ENCODE assay signal across 1 cellular context in the genomic region with DNA sequence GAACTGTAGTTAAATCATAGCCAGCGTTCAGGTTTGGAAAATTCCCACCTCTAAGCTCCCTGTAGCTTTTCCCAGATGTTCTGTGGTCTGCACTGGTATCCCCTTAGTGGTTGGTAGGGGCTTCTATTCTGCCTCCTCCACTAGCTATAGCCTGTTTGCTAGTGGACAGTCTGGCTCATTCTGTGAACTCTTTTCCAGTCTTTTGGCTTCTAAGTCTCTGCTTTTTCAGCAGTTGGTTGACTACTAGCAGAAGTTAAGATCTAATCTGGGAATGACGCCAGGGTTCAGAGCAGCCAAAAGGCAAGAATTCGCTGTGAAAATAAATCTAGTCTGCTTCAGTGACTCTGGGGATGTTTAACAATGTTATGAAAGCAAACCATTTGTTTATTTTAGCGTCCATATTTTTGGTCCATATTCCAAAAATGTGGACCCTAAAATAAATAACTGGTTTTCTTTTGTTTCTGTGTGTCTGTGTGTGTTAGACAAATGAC.
A peak's percentile ranks its signal among the peaks of the same experiment; 100 is the strongest.
TF ChIP-seq lines count a peak whose summit lies in the region.

No MANE protein-coding gene starts in this region.

TF ChIP-seq in HepG2, 621 proteins besides CTCF, POLR2A, EP300 and RAD21 (continues in another document):
- TF ChIP-seq, protein P1, sequence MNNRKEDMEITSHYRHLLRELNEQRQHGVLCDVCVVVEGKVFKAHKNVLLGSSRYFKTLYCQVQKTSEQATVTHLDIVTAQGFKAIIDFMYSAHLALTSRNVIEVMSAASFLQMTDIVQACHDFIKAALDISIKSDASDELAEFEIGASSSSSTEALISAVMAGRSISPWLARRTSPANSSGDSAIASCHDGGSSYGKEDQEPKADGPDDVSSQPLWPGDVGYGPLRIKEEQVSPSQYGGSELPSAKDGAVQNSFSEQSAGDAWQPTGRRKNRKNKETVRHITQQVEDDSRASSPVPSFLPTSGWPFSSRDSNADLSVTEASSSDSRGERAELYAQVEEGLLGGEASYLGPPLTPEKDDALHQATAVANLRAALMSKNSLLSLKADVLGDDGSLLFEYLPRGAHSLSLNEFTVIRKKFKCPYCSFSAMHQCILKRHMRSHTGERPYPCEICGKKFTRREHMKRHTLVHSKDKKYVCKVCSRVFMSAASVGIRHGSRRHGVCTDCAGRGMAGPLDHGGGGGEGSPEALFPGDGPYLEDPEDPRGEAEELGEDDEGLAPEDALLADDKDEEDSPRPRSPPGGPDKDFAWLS (CRISPR knock-in tag; IDR thresholded peaks at IDR 0.05; ENCODE audit: borderline replicate concordance) = no peak
- TF ChIP-seq, protein P2, sequence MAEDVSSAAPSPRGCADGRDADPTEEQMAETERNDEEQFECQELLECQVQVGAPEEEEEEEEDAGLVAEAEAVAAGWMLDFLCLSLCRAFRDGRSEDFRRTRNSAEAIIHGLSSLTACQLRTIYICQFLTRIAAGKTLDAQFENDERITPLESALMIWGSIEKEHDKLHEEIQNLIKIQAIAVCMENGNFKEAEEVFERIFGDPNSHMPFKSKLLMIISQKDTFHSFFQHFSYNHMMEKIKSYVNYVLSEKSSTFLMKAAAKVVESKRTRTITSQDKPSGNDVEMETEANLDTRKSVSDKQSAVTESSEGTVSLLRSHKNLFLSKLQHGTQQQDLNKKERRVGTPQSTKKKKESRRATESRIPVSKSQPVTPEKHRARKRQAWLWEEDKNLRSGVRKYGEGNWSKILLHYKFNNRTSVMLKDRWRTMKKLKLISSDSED (CRISPR knock-in tag; IDR thresholded peaks at IDR 0.05) = no peak
- no peak for TF ChIP-seq ZKSCAN5 (CRISPR knock-in tag; IDR thresholded peaks at IDR 0.05)
- TF ChIP-seq, protein P3, sequence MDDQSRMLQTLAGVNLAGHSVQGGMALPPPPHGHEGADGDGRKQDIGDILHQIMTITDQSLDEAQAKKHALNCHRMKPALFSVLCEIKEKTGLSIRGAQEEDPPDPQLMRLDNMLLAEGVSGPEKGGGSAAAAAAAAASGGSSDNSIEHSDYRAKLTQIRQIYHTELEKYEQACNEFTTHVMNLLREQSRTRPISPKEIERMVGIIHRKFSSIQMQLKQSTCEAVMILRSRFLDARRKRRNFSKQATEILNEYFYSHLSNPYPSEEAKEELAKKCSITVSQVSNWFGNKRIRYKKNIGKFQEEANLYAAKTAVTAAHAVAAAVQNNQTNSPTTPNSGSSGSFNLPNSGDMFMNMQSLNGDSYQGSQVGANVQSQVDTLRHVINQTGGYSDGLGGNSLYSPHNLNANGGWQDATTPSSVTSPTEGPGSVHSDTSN (CRISPR knock-in tag; IDR thresholded peaks at IDR 0.05; ENCODE audit: borderline replicate concordance) = no peak
- TF ChIP-seq, protein P4, sequence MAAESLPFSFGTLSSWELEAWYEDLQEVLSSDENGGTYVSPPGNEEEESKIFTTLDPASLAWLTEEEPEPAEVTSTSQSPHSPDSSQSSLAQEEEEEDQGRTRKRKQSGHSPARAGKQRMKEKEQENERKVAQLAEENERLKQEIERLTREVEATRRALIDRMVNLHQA (CRISPR knock-in tag; IDR thresholded peaks at IDR 0.05) = no peak
- TF ChIP-seq NR3C1 (CRISPR knock-in tag; IDR thresholded peaks at IDR 0.05) = no peak
- no peak for TF ChIP-seq MYNN (CRISPR knock-in tag; IDR thresholded peaks at IDR 0.05; ENCODE audit: low read depth)
- no peak for TF ChIP-seq WIZ (CRISPR knock-in tag; IDR thresholded peaks at IDR 0.05)
- peak; percentile 71 for TF ChIP-seq ZNF792 (CRISPR knock-in tag; IDR thresholded peaks at IDR 0.05)
- TF ChIP-seq MTA1 (CRISPR knock-in tag; IDR thresholded peaks at IDR 0.05; ENCODE audit: borderline replicate concordance) = no peak; the same call in 1 of the 2 replicates
- peak; percentile 11; the same call in 1 of the 2 replicates for TF ChIP-seq THAP11 (CRISPR knock-in tag; IDR thresholded peaks at IDR 0.05)
- no peak for TF ChIP-seq KDM3A (CRISPR knock-in tag; IDR thresholded peaks at IDR 0.05; ENCODE audit: low read depth)
- peak; percentile 74 for TF ChIP-seq KDM6A (CRISPR knock-in tag; IDR thresholded peaks at IDR 0.05; ENCODE audit: low read depth)
- TF ChIP-seq MAZ (IDR thresholded peaks at IDR 0.05; ENCODE audit: borderline replicate concordance, low read depth, low read length) = no peak
- TF ChIP-seq MAZ (CRISPR knock-in tag; IDR thresholded peaks at IDR 0.05; ENCODE audit: low read depth) = no peak
- peak; percentile 92 for TF ChIP-seq GFI1 (CRISPR knock-in tag; IDR thresholded peaks at IDR 0.05; ENCODE audit: borderline replicate concordance)
- TF ChIP-seq, protein P5, sequence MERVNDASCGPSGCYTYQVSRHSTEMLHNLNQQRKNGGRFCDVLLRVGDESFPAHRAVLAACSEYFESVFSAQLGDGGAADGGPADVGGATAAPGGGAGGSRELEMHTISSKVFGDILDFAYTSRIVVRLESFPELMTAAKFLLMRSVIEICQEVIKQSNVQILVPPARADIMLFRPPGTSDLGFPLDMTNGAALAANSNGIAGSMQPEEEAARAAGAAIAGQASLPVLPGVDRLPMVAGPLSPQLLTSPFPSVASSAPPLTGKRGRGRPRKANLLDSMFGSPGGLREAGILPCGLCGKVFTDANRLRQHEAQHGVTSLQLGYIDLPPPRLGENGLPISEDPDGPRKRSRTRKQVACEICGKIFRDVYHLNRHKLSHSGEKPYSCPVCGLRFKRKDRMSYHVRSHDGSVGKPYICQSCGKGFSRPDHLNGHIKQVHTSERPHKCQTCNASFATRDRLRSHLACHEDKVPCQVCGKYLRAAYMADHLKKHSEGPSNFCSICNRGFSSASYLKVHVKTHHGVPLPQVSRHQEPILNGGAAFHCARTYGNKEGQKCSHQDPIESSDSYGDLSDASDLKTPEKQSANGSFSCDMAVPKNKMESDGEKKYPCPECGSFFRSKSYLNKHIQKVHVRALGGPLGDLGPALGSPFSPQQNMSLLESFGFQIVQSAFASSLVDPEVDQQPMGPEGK (CRISPR knock-in tag; IDR thresholded peaks at IDR 0.05) = 0 out of 2 replicates have a peak, but pooled peaks have one; percentile 13
- no peak for TF ChIP-seq ZNF136 (CRISPR knock-in tag; IDR thresholded peaks at IDR 0.05; ENCODE audit: low read depth)
- TF ChIP-seq ZBTB20 (CRISPR knock-in tag; IDR thresholded peaks at IDR 0.05; ENCODE audit: borderline replicate concordance, low read depth) = peak; percentile 94; the same call in 1 of the 2 replicates
- peak; percentile 85; the same call in 1 of the 2 replicates for TF ChIP-seq ZNF292 (CRISPR knock-in tag; IDR thresholded peaks at IDR 0.05; ENCODE audit: borderline replicate concordance, low read depth)
- TF ChIP-seq ARNTL (CRISPR knock-in tag; IDR thresholded peaks at IDR 0.05) = peak; percentile 73; the same call in 1 of the 2 replicates
- no peak for TF ChIP-seq ZNF383 (CRISPR knock-in tag; IDR thresholded peaks at IDR 0.05; ENCODE audit: borderline replicate concordance)
- no peak for TF ChIP-seq AKAP8 (CRISPR knock-in tag; IDR thresholded peaks at IDR 0.05)
- no peak for TF ChIP-seq ZNF570 (CRISPR knock-in tag; IDR thresholded peaks at IDR 0.05; ENCODE audit: borderline replicate concordance)
- peak; percentile 58 for TF ChIP-seq MED8 (CRISPR knock-in tag; IDR thresholded peaks at IDR 0.05; ENCODE audit: insufficient replicate concordance)
- 0 out of 2 replicates have a peak, but pooled peaks have one; percentile 39 for TF ChIP-seq NCOR1 (IDR thresholded peaks at IDR 0.05; ENCODE audit: borderline replicate concordance, low read length)
- no peak for TF ChIP-seq ATAD3A (CRISPR knock-in tag; IDR thresholded peaks at IDR 0.05)
- TF ChIP-seq HDAC6 (IDR thresholded peaks at IDR 0.05; ENCODE audit: low read depth, low read length) = no peak
- TF ChIP-seq, protein P6, sequence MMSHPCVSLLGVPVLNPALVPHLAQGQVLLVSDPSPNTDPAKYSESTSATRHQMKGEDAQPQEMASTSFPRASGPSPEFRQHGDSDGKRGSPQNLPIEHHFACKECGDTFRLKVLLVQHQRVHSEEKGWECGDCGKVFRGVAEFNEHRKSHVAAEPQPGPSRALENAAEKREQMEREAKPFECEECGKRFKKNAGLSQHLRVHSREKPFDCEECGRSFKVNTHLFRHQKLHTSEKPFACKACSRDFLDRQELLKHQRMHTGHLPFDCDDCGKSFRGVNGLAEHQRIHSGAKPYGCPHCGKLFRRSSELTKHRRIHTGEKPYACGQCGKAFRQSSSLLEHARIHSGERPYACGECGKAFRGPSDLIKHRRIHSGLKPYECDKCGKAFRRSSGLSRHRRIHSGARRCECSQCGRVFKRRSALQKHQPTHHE (CRISPR knock-in tag; IDR thresholded peaks at IDR 0.05; ENCODE audit: borderline replicate concordance) = peak; percentile 40; the same call in 1 of the 2 replicates
- TF ChIP-seq, protein P7, sequence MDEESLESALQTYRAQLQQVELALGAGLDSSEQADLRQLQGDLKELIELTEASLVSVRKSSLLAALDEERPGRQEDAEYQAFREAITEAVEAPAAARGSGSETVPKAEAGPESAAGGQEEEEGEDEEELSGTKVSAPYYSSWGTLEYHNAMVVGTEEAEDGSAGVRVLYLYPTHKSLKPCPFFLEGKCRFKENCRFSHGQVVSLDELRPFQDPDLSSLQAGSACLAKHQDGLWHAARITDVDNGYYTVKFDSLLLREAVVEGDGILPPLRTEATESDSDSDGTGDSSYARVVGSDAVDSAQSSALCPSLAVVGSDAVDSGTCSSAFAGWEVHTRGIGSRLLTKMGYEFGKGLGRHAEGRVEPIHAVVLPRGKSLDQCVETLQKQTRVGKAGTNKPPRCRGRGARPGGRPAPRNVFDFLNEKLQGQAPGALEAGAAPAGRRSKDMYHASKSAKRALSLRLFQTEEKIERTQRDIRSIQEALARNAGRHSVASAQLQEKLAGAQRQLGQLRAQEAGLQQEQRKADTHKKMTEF (CRISPR knock-in tag; IDR thresholded peaks at IDR 0.05) = peak; percentile 43; the same call in 1 of the 2 replicates
- TF ChIP-seq, protein P8, sequence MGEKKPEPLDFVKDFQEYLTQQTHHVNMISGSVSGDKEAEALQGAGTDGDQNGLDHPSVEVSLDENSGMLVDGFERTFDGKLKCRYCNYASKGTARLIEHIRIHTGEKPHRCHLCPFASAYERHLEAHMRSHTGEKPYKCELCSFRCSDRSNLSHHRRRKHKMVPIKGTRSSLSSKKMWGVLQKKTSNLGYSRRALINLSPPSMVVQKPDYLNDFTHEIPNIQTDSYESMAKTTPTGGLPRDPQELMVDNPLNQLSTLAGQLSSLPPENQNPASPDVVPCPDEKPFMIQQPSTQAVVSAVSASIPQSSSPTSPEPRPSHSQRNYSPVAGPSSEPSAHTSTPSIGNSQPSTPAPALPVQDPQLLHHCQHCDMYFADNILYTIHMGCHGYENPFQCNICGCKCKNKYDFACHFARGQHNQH (CRISPR knock-in tag; IDR thresholded peaks at IDR 0.05) = peak; percentile 74
- peak; percentile 52; the same call in 1 of the 2 replicates for TF ChIP-seq ZNF543 (CRISPR knock-in tag; IDR thresholded peaks at IDR 0.05)
- no peak for TF ChIP-seq NRL (CRISPR knock-in tag; IDR thresholded peaks at IDR 0.05; ENCODE audit: borderline replicate concordance)
- TF ChIP-seq ZNF101 (CRISPR knock-in tag; IDR thresholded peaks at IDR 0.05; ENCODE audit: borderline replicate concordance, low read depth) = no peak
- TF ChIP-seq ZNF781 (CRISPR knock-in tag; IDR thresholded peaks at IDR 0.05; ENCODE audit: borderline replicate concordance, not compliant biosample characterization) = no peak
- TF ChIP-seq SSRP1 (CRISPR knock-in tag; IDR thresholded peaks at IDR 0.05) = no peak
- TF ChIP-seq, protein P9, sequence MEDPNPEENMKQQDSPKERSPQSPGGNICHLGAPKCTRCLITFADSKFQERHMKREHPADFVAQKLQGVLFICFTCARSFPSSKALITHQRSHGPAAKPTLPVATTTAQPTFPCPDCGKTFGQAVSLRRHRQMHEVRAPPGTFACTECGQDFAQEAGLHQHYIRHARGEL (CRISPR knock-in tag; IDR thresholded peaks at IDR 0.05) = no peak
- TF ChIP-seq, protein P10, sequence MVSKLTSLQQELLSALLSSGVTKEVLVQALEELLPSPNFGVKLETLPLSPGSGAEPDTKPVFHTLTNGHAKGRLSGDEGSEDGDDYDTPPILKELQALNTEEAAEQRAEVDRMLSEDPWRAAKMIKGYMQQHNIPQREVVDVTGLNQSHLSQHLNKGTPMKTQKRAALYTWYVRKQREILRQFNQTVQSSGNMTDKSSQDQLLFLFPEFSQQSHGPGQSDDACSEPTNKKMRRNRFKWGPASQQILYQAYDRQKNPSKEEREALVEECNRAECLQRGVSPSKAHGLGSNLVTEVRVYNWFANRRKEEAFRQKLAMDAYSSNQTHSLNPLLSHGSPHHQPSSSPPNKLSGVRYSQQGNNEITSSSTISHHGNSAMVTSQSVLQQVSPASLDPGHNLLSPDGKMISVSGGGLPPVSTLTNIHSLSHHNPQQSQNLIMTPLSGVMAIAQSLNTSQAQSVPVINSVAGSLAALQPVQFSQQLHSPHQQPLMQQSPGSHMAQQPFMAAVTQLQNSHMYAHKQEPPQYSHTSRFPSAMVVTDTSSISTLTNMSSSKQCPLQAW (CRISPR knock-in tag; IDR thresholded peaks at IDR 0.05) = 0 out of 2 replicates have a peak, but pooled peaks have one; percentile 64
- no peak for TF ChIP-seq HIVEP1 (CRISPR knock-in tag; IDR thresholded peaks at IDR 0.05)
- TF ChIP-seq, protein P11, sequence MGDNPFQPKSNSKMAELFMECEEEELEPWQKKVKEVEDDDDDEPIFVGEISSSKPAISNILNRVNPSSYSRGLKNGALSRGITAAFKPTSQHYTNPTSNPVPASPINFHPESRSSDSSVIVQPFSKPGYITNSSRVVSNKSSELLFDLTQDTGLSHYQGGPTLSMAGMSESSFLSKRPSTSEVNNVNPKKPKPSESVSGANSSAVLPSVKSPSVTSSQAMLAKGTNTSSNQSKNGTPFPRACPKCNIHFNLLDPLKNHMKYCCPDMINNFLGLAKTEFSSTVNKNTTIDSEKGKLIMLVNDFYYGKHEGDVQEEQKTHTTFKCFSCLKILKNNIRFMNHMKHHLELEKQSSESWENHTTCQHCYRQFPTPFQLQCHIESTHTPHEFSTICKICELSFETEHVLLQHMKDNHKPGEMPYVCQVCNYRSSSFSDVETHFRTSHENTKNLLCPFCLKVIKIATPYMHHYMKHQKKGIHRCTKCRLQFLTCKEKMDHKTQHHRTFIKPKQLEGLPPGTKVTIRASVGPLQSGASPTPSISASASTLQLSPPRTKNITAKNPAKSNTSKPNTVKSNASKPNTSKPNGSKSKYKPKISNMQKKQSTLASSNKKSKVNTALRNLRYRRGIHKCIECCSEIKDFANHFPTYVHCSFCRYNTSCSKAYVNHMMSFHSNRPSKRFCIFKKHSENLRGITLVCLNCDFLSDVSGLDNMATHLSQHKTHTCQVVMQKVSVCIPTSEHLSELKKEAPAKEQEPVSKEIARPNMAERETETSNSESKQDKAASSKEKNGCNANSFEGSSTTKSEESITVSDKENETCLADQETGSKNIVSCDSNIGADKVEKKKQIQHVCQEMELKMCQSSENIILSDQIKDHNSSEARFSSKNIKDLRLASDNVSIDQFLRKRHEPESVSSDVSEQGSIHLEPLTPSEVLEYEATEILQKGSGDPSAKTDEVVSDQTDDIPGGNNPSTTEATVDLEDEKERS (CRISPR knock-in tag; IDR thresholded peaks at IDR 0.05) = no peak; the same call in 1 of the 2 replicates
- peak; percentile 90; the same call in 1 of the 2 replicates for TF ChIP-seq SALL1 (CRISPR knock-in tag; IDR thresholded peaks at IDR 0.05)
- TF ChIP-seq ZNF253 (CRISPR knock-in tag; IDR thresholded peaks at IDR 0.05; ENCODE audit: borderline replicate concordance) = no peak
- TF ChIP-seq, protein P12, sequence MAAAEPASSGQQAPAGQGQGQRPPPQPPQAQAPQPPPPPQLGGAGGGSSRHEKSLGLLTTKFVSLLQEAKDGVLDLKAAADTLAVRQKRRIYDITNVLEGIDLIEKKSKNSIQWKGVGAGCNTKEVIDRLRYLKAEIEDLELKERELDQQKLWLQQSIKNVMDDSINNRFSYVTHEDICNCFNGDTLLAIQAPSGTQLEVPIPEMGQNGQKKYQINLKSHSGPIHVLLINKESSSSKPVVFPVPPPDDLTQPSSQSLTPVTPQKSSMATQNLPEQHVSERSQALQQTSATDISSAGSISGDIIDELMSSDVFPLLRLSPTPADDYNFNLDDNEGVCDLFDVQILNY (CRISPR knock-in tag; conservative IDR thresholded peaks at IDR 0.05) = no peak
- TF ChIP-seq CHD4 (IDR thresholded peaks at IDR 0.05; ENCODE audit: borderline replicate concordance, low read length) = no peak; the same call in 1 of the 2 replicates
- TF ChIP-seq ZFP82 (CRISPR knock-in tag; IDR thresholded peaks at IDR 0.05; ENCODE audit: borderline replicate concordance) = no peak
